8 cellular contexts compared by ENCODE assay signal in genomic region chr5:43482490-43483064, GRCh38. TPM values are rescaled to one million over a fixed set of nuclear protein-coding genes. Genes with fewer than 3 reads are reported as not detected.
DNase-seq lines count a peak whose midpoint lies in the region; ATAC-seq, FAIRE-seq and TF ChIP-seq lines count a peak whose summit lies in the region.

No MANE protein-coding gene starts in this region.

- peak overlapping the region; percentile 80 for H3K4me2 ChIP-seq in BLaER1
- peak overlapping the region; percentile 67 for H3K4me2 ChIP-seq in GM12878 (ENCODE audit: control insufficient read depth, insufficient read depth)

- CTCF ChIA-PET in GM12878 (lab: Yijun Ruan, JAX), result interaction anchor here (4.1 kb wide), 1 partner anchor 170 kb away, joined by 20 read pairs; the partner anchor contains the start of gene HMGCS1

- peak overlapping the region; percentile 83; the same call in 1 of the 2 replicates for H2AFZ ChIP-seq in GM12878 (ENCODE audit: control insufficient read depth, low read depth, low read length)

- POLR2A ChIA-PET in GM12878 (lab: Charles Lee), result interaction anchor here (1.9 kb wide), 1 partner anchor 120 kb away, joined by 15 read pairs; the partner anchor contains the start of gene NNT

- TF ChIP-seq POLR2A in GM12878 (IDR thresholded peaks at IDR 0.05; ENCODE audit: low read depth, low read length), result no peak

- H3K9me3 ChIP-seq in BLaER1 (no peaks in the 10 kb centered on the region), HUES64 (ENCODE audit: insufficient read depth, low read depth, low read length) (no peaks in the 10 kb centered on the region), GM12878 (replicated peaks; ENCODE audit: control insufficient read depth, insufficient read depth, low read length) (no peaks in the 10 kb centered on the region), mesodermal cell (ENCODE audit: control insufficient read depth, low read length) (no peaks in the 10 kb centered on the region)

- DNase-seq in GM12878 (ENCODE audit: low read depth, low spot score) (no peak), NCI-H2029 (lab: John Stamatoyannopoulos, UW) (no peak), NCI-H1930 (lab: John Stamatoyannopoulos, UW) (no peak), mucosa of gallbladder (ENCODE audit: low spot score) (no peak)

- SMC1A ChIA-PET in GM12878 (lab: Charles Lee; ENCODE audit: uncharacterized antibody, unreplicated experiment), result interaction anchor here (1.1 to 1.8 kb wide), 2 partner anchors 61 to 120 kb away, joined by 4 to 7 read pairs; partner anchors contain the start of gene NNT

- H3K36me3 ChIP-seq in BLaER1 (no peaks in the 10 kb centered on the region), HUES64 (ENCODE audit: insufficient read depth, low read length) (peaks cover 8% of the 10 kb centered on the region; the same call in 1 of the 2 replicates), GM12878 (ENCODE audit: control insufficient read depth in 2 of 2, insufficient read depth in 2 of 2, low read length in 1 of 2) (0 out of 4 replicates have a peak, but pooled peaks cover 0 to 3% of the 10 kb centered on the region in 2 experiments), mesodermal cell (ENCODE audit: control insufficient read depth, insufficient read depth, low read length) (no peaks in the 10 kb centered on the region)

- no peak for TF ChIP-seq EP300 in GM12878 (IDR thresholded peaks at IDR 0.05; ENCODE audit: borderline replicate concordance in 1 of 2, control insufficient read depth in 1 of 2, low read depth in 2 of 2, low read length in 2 of 2)

- RAD21 ChIA-PET in GM12878 (lab: Charles Lee; ENCODE audit: unreplicated experiment), result interaction anchor here (2.3 kb wide), 1 partner anchor 93 kb away, joined by 13 read pairs; no protein-coding TSS in a partner anchor

- FAIRE-seq in GM12878 (lab: Jason Lieb, UNC), result no peak

- no peak for TF ChIP-seq CTCF in GM12878 (IDR thresholded peaks at IDR 0.05 in 2 of 3, conservative IDR thresholded peaks at IDR 0.05 in 1 of 3; ENCODE audit: control insufficient read depth in 2 of 3, extremely low read depth in 1 of 3, insufficient read depth in 1 of 3, low read depth in 3 of 3, low read length in 3 of 3)

- H3K27ac ChIP-seq in BLaER1 (peak overlapping the region; percentile 95), HUES64 (ENCODE audit: low read depth, low read length) (no peak overlapping the region), GM12878 (ENCODE audit: control insufficient read depth, insufficient read depth) (peak overlapping the region; percentile 100), mesodermal cell (ENCODE audit: low read depth, low read length, severe bottlenecking) (peak overlapping the region; percentile 95)

- H3K9ac ChIP-seq in BLaER1, result peak overlapping the region; percentile 90
- H3K9ac ChIP-seq in HUES64 (ENCODE audit: low read depth, low read length), result peak overlapping the region; percentile 86; the same call in 1 of the 2 replicates
- H3K9ac ChIP-seq in GM12878 (ENCODE audit: control insufficient read depth, insufficient read depth, low read length), result peak overlapping the region; percentile 99

- no peak for ATAC-seq in GM12878
- no peak for ATAC-seq in GM21367 (IDR thresholded peaks at IDR 0.05; ENCODE audit: unreplicated experiment)

- intact Hi-C loops in GM12878 (cut with micrococcal nuclease; ENCODE audit: unreplicated experiment), result loop anchor here (2.0 to 10.0 kb wide), 6 partner anchors 86 to 490 kb away; partner anchors contain the start of genes HMGCS1, NNT and ZNF131

- in situ Hi-C loops in GM12878 (cut with MboI), result no loop called here

- H3K4me1 ChIP-seq in BLaER1, result peaks cover 27% of the 10 kb centered on the region
- peaks cover 11% of the 10 kb centered on the region; the same call in 1 of the 2 replicates for H3K4me1 ChIP-seq in HUES64 (ENCODE audit: insufficient read depth, low read length)
- peaks cover 3% of the 10 kb centered on the region for H3K4me1 ChIP-seq in GM12878 (ENCODE audit: control insufficient read depth, insufficient read depth, low read length)
- H3K4me1 ChIP-seq in mesodermal cell (ENCODE audit: control insufficient read depth, insufficient read depth, low read length, poor library complexity, severe bottlenecking), result peaks cover 6% of the 10 kb centered on the region

- H4K20me1 ChIP-seq in BLaER1 (no peaks in the 10 kb centered on the region), GM12878 (ENCODE audit: control insufficient read depth, insufficient read depth) (no peaks in the 10 kb centered on the region)

- TF ChIP-seq RAD21 in GM12878 (IDR thresholded peaks at IDR 0.05; ENCODE audit: insufficient read depth, low read depth, low read length), result no peak

- H3K79me2 ChIP-seq in GM12878 (ENCODE audit: control insufficient read depth, insufficient read depth, low read length), result peaks cover 21% of the 10 kb centered on the region

- 62% methylated on average over 5 of the region's 5 CpGs for WGBS in HUES64
- 28% methylated on average over 5 of the region's 5 CpGs for whole genome bisulfite sequencing in GM12878 (ENCODE audit: insufficient coverage, insufficient replicate concordance, low lambda C conversion rate, missing lambda C conversion rate)
- 73 to 80% methylated on average over 1 to 2 of the region's 5 CpGs for WGBS in mesodermal cell (ENCODE audit: insufficient coverage in 2 of 2), 2 experiments

- H3K27me3 ChIP-seq in BLaER1 (no peaks in the 10 kb centered on the region), HUES64 (ENCODE audit: insufficient read depth, low read length) (no peaks in the 10 kb centered on the region), GM12878 (replicated peaks in 1 of 2; ENCODE audit: control insufficient read depth in 2 of 2, insufficient read depth in 2 of 2, low read length in 1 of 2) (no peaks in the 10 kb centered on the region)

- BruUV-seq in GM12878 (replicated peaks; lab: Mats Ljungman, UMichigan), result TSS peak; percentile 65

- H3K4me3 ChIP-seq in BLaER1, result peak overlapping the region; percentile 79
- peak overlapping the region; percentile 82 for H3K4me3 ChIP-seq in HUES64 (ENCODE audit: low read length)
- H3K4me3 ChIP-seq in GM12878, result peak overlapping the region; percentile 80
- peak overlapping the region; percentile 71 for H3K4me3 ChIP-seq in mesodermal cell (ENCODE audit: extremely low read depth, insufficient read depth, low read length, poor library complexity, severe bottlenecking)

TF ChIP-seq in GM12878, 131 proteins besides CTCF, POLR2A, EP300 and RAD21 (continues in another document):
- TF ChIP-seq TCF7 (IDR thresholded peaks at IDR 0.05; ENCODE audit: borderline replicate concordance) (no peak), HCFC1 (IDR thresholded peaks at IDR 0.05; ENCODE audit: low read length) (no peak)
- TF ChIP-seq, protein P1, sequence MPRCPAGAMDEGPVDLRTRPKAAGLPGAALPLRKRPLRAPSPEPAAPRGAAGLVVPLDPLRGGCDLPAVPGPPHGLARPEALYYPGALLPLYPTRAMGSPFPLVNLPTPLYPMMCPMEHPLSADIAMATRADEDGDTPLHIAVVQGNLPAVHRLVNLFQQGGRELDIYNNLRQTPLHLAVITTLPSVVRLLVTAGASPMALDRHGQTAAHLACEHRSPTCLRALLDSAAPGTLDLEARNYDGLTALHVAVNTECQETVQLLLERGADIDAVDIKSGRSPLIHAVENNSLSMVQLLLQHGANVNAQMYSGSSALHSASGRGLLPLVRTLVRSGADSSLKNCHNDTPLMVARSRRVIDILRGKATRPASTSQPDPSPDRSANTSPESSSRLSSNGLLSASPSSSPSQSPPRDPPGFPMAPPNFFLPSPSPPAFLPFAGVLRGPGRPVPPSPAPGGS (IDR thresholded peaks at IDR 0.05; ENCODE audit: borderline replicate concordance, insufficient read depth, low read depth, low read length, poor library complexity, severe bottlenecking), result no peak

RNA-seq across cellular contexts. Expression of gene TMEM267, which starts 1.1 kb away (rescaled TPM):
- 5.4 TPM for polyA plus RNA-seq in HUES64 (2013, experiment 1 of 2)
- polyA plus RNA-seq in HUES64 (2013, experiment 2 of 2), result 6.0 TPM
- total RNA-seq in GM12878 (2013; cell fraction: nucleolus; rRNA removed), result 16.1 and 17.4 TPM in 2 replicates
- total RNA-seq in GM12878 (2014; rRNA removed) (7.7 and 15.3 TPM in 2 replicates), GM12878 (2014; rRNA removed; fragmentation: Illumina TruSeq; extraction: Trizol) (8.2 and 9.0 TPM in 2 replicates), GM12878 (2021) (11.3 and 11.7 TPM in 2 replicates), mucosa of gallbladder (8.6 TPM)
- 11.2 TPM for polyA plus RNA-seq in GM12878 (2011; ENCODE audit: low read depth)
- polyA plus RNA-seq in GM12878 (2011; rRNA removed) (16.4 and 20.3 TPM in 2 replicates), GM12878 (2014; fragmentation: Illumina TruSeq; extraction: Trizol) (10.6 and 11.0 TPM in 2 replicates), GM12878 (2014; fragmentation: Nextera tagmentation; extraction: Ambion mirVana) (10 to 100 TPM; 20.5 to 37.3 TPM), GM12878 (2014; rRNA removed) (7.4 and 9.5 TPM in 2 replicates), GM12878 (2016; fragmentation: Nextera tagmentation; extraction: Ambion mirVana) (10 to 100 TPM; 15.3 to 18.4 TPM)
- polyA plus RNA-seq in GM12878 (2011; cell fraction: cytosol; rRNA removed), result 4.9 and 6.1 TPM in 2 replicates
- 8.3 and 9.7 TPM in 2 replicates for polyA plus RNA-seq in GM12878 (2011; cell fraction: nucleus; rRNA removed)
- polyA plus RNA-seq in GM12878 (2012), result 7.5 and 8.9 TPM in 2 replicates
- 18.5 and 19.2 TPM in 2 replicates for polyA minus RNA-seq in GM12878 (2011; rRNA and poly(A)+ RNA removed)
- polyA minus RNA-seq in GM12878 (2011; cell fraction: cytosol; rRNA and poly(A)+ RNA removed), result 4.6 and 6.3 TPM in 2 replicates
- 2.8 and 3.5 TPM in 2 replicates for polyA minus RNA-seq in GM12878 (2011; cell fraction: nucleus; rRNA and poly(A)+ RNA removed)
- 11.8 TPM for polyA plus RNA-seq in mesodermal cell (2013, experiment 1 of 2)
- 9.6 TPM for polyA plus RNA-seq in mesodermal cell (2013, experiment 2 of 2)

RNA-seq across cellular contexts. Expression of gene C5orf34, which starts 32.4 kb away (rescaled TPM):
- 9.2 TPM for polyA plus RNA-seq in HUES64 (2013, experiment 1 of 2)
- polyA plus RNA-seq in HUES64 (2013, experiment 2 of 2), result 10.6 TPM
- 27.1 and 27.9 TPM in 2 replicates for total RNA-seq in GM12878 (2013; cell fraction: nucleolus; rRNA removed)
- total RNA-seq in GM12878 (2014; rRNA removed) (9.4 and 13.0 TPM in 2 replicates), GM12878 (2014; rRNA removed; fragmentation: Illumina TruSeq; extraction: Trizol) (9.9 and 10.6 TPM in 2 replicates), GM12878 (2021) (5.6 and 6.1 TPM in 2 replicates), mucosa of gallbladder (0.69 TPM)
- 1.0 TPM for polyA plus RNA-seq in GM12878 (2011; ENCODE audit: low read depth)
- polyA plus RNA-seq in GM12878 (2011; rRNA removed) (12.0 and 16.4 TPM in 2 replicates), GM12878 (2014; fragmentation: Illumina TruSeq; extraction: Trizol) (10.6 and 14.9 TPM in 2 replicates), GM12878 (2014; fragmentation: Nextera tagmentation; extraction: Ambion mirVana) (1 to 10 TPM; 7.4 to 8.8 TPM), GM12878 (2014; rRNA removed) (6.5 and 6.9 TPM in 2 replicates), GM12878 (2016; fragmentation: Nextera tagmentation; extraction: Ambion mirVana) (10 to 100 TPM; 12.9 to 15.1 TPM)
- polyA plus RNA-seq in GM12878 (2011; cell fraction: cytosol; rRNA removed), result 3.3 and 4.2 TPM in 2 replicates
- polyA plus RNA-seq in GM12878 (2011; cell fraction: nucleus; rRNA removed), result 17.5 and 18.4 TPM in 2 replicates
- polyA plus RNA-seq in GM12878 (2012), result 1.8 and 4.2 TPM in 2 replicates
- polyA minus RNA-seq in GM12878 (2011; rRNA and poly(A)+ RNA removed), result 9.8 and 15.1 TPM in 2 replicates
- polyA minus RNA-seq in GM12878 (2011; cell fraction: cytosol; rRNA and poly(A)+ RNA removed), result 1.9 and 2.9 TPM in 2 replicates
- polyA minus RNA-seq in GM12878 (2011; cell fraction: nucleus; rRNA and poly(A)+ RNA removed), result 9.1 and 12.9 TPM in 2 replicates
- polyA plus RNA-seq in mesodermal cell (2013, experiment 1 of 2), result 8.9 TPM
- 7.9 TPM for polyA plus RNA-seq in mesodermal cell (2013, experiment 2 of 2)
